18 cellular contexts compared by ENCODE assay signal in genomic region chr9:134791009-134791408, GRCh38.
DNase-seq lines count a peak whose midpoint lies in the region; TF ChIP-seq lines count a peak whose summit lies in the region.
"Had no signal": no experiment of that assay in that cellular context is flagged by ENCODE, and none has a peak within 500 bp of the region (broad histone marks: within the 10 kb centered on the region; RNA-seq: fewer than 3 reads in every experiment).

No MANE protein-coding gene starts in this region.

- no peaks in the 10 kb centered on the region for H3K79me1 ChIP-seq in mesenchymal stem cell (replicated peaks; ENCODE audit: low read length, poor library complexity, severe bottlenecking)

- BruUV-seq in mammary epithelial cell (replicated peaks; lab: Mats Ljungman, UMichigan) (no TSS peak), MCF 10A (replicated peaks; lab: Mats Ljungman, UMichigan) (no TSS peak)

- H3K36me3 Mint-ChIP-seq in MCF 10A (ENCODE audit: insufficient read depth, unreplicated experiment) (peaks cover 4% of the 10 kb centered on the region), HFFc6 (ENCODE audit: low read depth) (peaks cover 45% of the 10 kb centered on the region)

- no peak overlapping the region for H2BK15ac ChIP-seq in mesenchymal stem cell (ENCODE audit: low read depth, poor library complexity, severe bottlenecking)

- no peak overlapping the region for H3K27ac Mint-ChIP-seq in MCF 10A (ENCODE audit: low read depth, unreplicated experiment)
- H3K27ac Mint-ChIP-seq in HFFc6, result peak overlapping the region; percentile 21; the same call in 1 of the 2 replicates
- H3K27ac Mint-ChIP-seq: CD4-positive, alpha-beta T cell had no signal

- H4K8ac ChIP-seq in mesenchymal stem cell (ENCODE audit: low read length), result peak overlapping the region; percentile 0

- H3K18ac ChIP-seq in mesenchymal stem cell (ENCODE audit: low read depth in 1 of 2, low read length in 2 of 2), result no peak overlapping the region

- no peak overlapping the region for H2BK12ac ChIP-seq in mesenchymal stem cell (ENCODE audit: low read length in 2 of 2)

- no peak overlapping the region for H3K14ac ChIP-seq in mesenchymal stem cell (ENCODE audit: low read length in 2 of 2)

- no peak for TF ChIP-seq CTCF in mammary epithelial cell (conservative IDR thresholded peaks at IDR 0.05 in 1 of 2, IDR thresholded peaks at IDR 0.05 in 1 of 2; ENCODE audit: extremely low read depth in 1 of 2, insufficient read depth in 1 of 2, low read depth in 1 of 2, low read length in 2 of 2)
- no peak for TF ChIP-seq CTCF in MCF 10A (IDR thresholded peaks at IDR 0.05; ENCODE audit: unreplicated experiment)
- TF ChIP-seq CTCF in HFFc6 (IDR thresholded peaks at IDR 0.05), result no peak
- no peak for TF ChIP-seq CTCF in RWPE1 (conservative IDR thresholded peaks at IDR 0.05; ENCODE audit: low read depth)

- H4K20me1 ChIP-seq in mammary epithelial cell (ENCODE audit: insufficient read depth, low read length), result no peaks in the 10 kb centered on the region

- H3K4me1 ChIP-seq in mammary epithelial cell (ENCODE audit: insufficient read depth, low read length) (no peaks in the 10 kb centered on the region), mesenchymal stem cell (ENCODE audit: control insufficient read depth, insufficient read depth, low read depth, low read length) (peaks cover 19% of the 10 kb centered on the region), SJCRH30 (no peaks in the 10 kb centered on the region)
- H3K4me1 ChIP-seq: BLaER1 treated with 17β-estradiol and CSF1 and Interleukin-3, amounts not matched to agents 10 nM and 100 nM; HAP-1 had no signal

- H3K4me3 ChIP-seq in mammary epithelial cell (replicated peaks in 1 of 3; ENCODE audit: insufficient read depth in 1 of 3, low read depth in 2 of 3, low read length in 3 of 3) (no peak overlapping the region), mesenchymal stem cell (ENCODE audit: insufficient read depth in 1 of 2, low read depth in 1 of 2, low read length in 2 of 2) (no peak overlapping the region), SJCRH30 (no peak overlapping the region)
- H3K4me3 ChIP-seq: BLaER1 treated with 17β-estradiol and CSF1 and Interleukin-3, amounts not matched to agents 10 nM and 100 nM; HAP-1 had no signal

- intact Hi-C loops in mammary epithelial cell (cut with micrococcal nuclease) (no loop called here), MCF 10A (cut with micrococcal nuclease) (no loop called here)

- no peaks in the 10 kb centered on the region for H3K79me2 ChIP-seq in mammary epithelial cell (ENCODE audit: insufficient read depth, low read length)

- H3K27me3 Mint-ChIP-seq in MCF 10A (ENCODE audit: insufficient read depth, unreplicated experiment) (peaks cover 94% of the 10 kb centered on the region), HFFc6 (ENCODE audit: insufficient read depth) (peaks cover 54% of the 10 kb centered on the region)

- POLR2A ChIA-PET in MCF 10A (lab: Yijun Ruan, JAX), result no interaction called here
- POLR2A ChIA-PET in RWPE1 (lab: Yijun Ruan, JAX; ENCODE audit: low non-redundant PET), result no interaction called here

- H2AK5ac ChIP-seq in mesenchymal stem cell (ENCODE audit: low read length, severe bottlenecking), result no peak overlapping the region

- dilution Hi-C loops in mammary epithelial cell (cut with HindIII; ENCODE audit: low sequenced_read_pairs), result no loop called here

- H3K4me1 Mint-ChIP-seq in MCF 10A (ENCODE audit: insufficient read depth, unreplicated experiment), result peaks cover 18% of the 10 kb centered on the region
- H3K4me1 Mint-ChIP-seq in HFFc6 (ENCODE audit: low read depth), result peaks cover 6% of the 10 kb centered on the region; the same call in 1 of the 2 replicates

- H4K91ac ChIP-seq in mesenchymal stem cell (ENCODE audit: low read length), result no peak overlapping the region

- no peak overlapping the region for H3K4ac ChIP-seq in mesenchymal stem cell (ENCODE audit: low read depth in 1 of 2, low read length in 2 of 2)

- no peak overlapping the region for H3K4me2 ChIP-seq in mammary epithelial cell (ENCODE audit: insufficient read depth, low read depth, low read length)
- H3K4me2 ChIP-seq in mesenchymal stem cell (ENCODE audit: low read length, poor library complexity, severe bottlenecking), result no peak overlapping the region
- H3K4me2 ChIP-seq: BLaER1 treated with 17β-estradiol and CSF1 and Interleukin-3, amounts not matched to agents 10 nM and 100 nM had no signal

- no peak overlapping the region for H3K4me3 Mint-ChIP-seq in MCF 10A (ENCODE audit: unreplicated experiment)
- H3K4me3 Mint-ChIP-seq in HFFc6, result no peak overlapping the region; the same call in 1 of the 2 replicates
- H3K4me3 Mint-ChIP-seq: CD4-positive, alpha-beta T cell had no signal

- in situ Hi-C loops in mammary epithelial cell (cut with MboI; ENCODE audit: low sequenced_read_pairs in 2 of 2), result no loop called here

- no peak overlapping the region for H3K23ac ChIP-seq in mesenchymal stem cell (ENCODE audit: low read length in 2 of 2)

- 71% methylated on average over 7 of the region's 9 CpGs for WGBS in mammary epithelial cell (ENCODE audit: low coverage, missing lambda C conversion rate)
- 95% methylated on average over 6 of the region's 9 CpGs for WGBS in mesenchymal stem cell

- H3K27me3 ChIP-seq in mammary epithelial cell (ENCODE audit: insufficient read depth, low read length) (no peaks in the 10 kb centered on the region), mesenchymal stem cell (ENCODE audit: control insufficient read depth in 1 of 2, insufficient read depth in 1 of 2, low read length in 2 of 2) (no peaks in the 10 kb centered on the region), SJCRH30 (no peaks in the 10 kb centered on the region)

- no peak overlapping the region for H2BK120ac ChIP-seq in mesenchymal stem cell (ENCODE audit: low read depth, low read length)

- H3K9me3 Mint-ChIP-seq in MCF 10A (ENCODE audit: unreplicated experiment), result peaks cover 8% of the 10 kb centered on the region
- no peaks in the 10 kb centered on the region for H3K9me3 Mint-ChIP-seq in HFFc6
- H3K9me3 Mint-ChIP-seq: CD4-positive, alpha-beta T cell had no signal

- CTCF ChIA-PET in mammary epithelial cell (lab: Charles Lee; ENCODE audit: low non-redundant PET) (no interaction called here), MCF 10A (lab: Yijun Ruan, JAX) (interaction anchor here (0.6 to 1.8 kb wide), 3 partner anchors 12 to 345 kb away, joined by 3 to 7 read pairs (median 3); no protein-coding TSS in a partner anchor), RWPE1 (lab: Yijun Ruan, JAX) (interaction anchor here (0.5 to 0.7 kb wide), 3 partner anchors 292 to 1169 kb away, joined by 3 read pairs; no protein-coding TSS in a partner anchor)

- H3K9ac ChIP-seq in mammary epithelial cell (ENCODE audit: insufficient read depth, low read length) (no peak overlapping the region), mesenchymal stem cell (ENCODE audit: low read length) (no peak overlapping the region)
- H3K9ac ChIP-seq: BLaER1 treated with 17β-estradiol and CSF1 and Interleukin-3, amounts not matched to agents 10 nM and 100 nM had no signal

- no peak overlapping the region for H2AFZ ChIP-seq in mammary epithelial cell (ENCODE audit: low read depth, low read length)
- H2AFZ ChIP-seq in mesenchymal stem cell (ENCODE audit: low read depth, low read length), result no peak overlapping the region

- DNase-seq in mammary epithelial cell, result peak; percentile 19
- DNase-seq in MCF 10A (ENCODE audit: unreplicated experiment), result no peak
- no peak for DNase-seq in HFFc6
- DNase-seq in RWPE1 (ENCODE audit: low spot score), result no peak
- DNase-seq in mesenchymal stem cell, result no peak
- no peak for DNase-seq in HPDE6-E6E7 (ENCODE audit: extremely low spot score)
- no peak for DNase-seq in HuH-7.5 (ENCODE audit: low spot score)
- no peak for DNase-seq in SJCRH30
- DNase-seq: ACHN; Calu3; CD4-positive, alpha-beta T cell; DND-41; GDM1; GOT3; IMR-90 had no signal

- peaks cover 13% of the 10 kb centered on the region for H3K9me3 ChIP-seq in mammary epithelial cell (replicated peaks; ENCODE audit: insufficient read depth, low read length)
- no peaks in the 10 kb centered on the region for H3K9me3 ChIP-seq in mesenchymal stem cell (ENCODE audit: control insufficient read depth, low read length)
- no peaks in the 10 kb centered on the region for H3K9me3 ChIP-seq in SJCRH30 (replicated peaks)
- H3K9me3 ChIP-seq: BLaER1 treated with 17β-estradiol and CSF1 and Interleukin-3, amounts not matched to agents 10 nM and 100 nM; HAP-1 had no signal

- no peak overlapping the region for H2BK5ac ChIP-seq in mesenchymal stem cell (ENCODE audit: low read depth, low read length, poor library complexity, severe bottlenecking)

- H3K27ac ChIP-seq in mammary epithelial cell (ENCODE audit: insufficient read depth, low read depth, low read length), result no peak overlapping the region
- peak overlapping the region; percentile 6; the same call in 1 of the 2 replicates for H3K27ac ChIP-seq in RWPE1
- no peak overlapping the region for H3K27ac ChIP-seq in mesenchymal stem cell (ENCODE audit: low read length, poor library complexity, severe bottlenecking)
- H3K27ac ChIP-seq in SJCRH30, result no peak overlapping the region
- H3K27ac ChIP-seq: BLaER1 treated with 17β-estradiol and CSF1 and Interleukin-3, amounts not matched to agents 10 nM and 100 nM; HL-60 had no signal

- H3K36me3 ChIP-seq in mammary epithelial cell (ENCODE audit: insufficient read depth, low read length), result no peaks in the 10 kb centered on the region
- peaks cover 64 to 85% of the 10 kb centered on the region in 2 experiments for H3K36me3 ChIP-seq in mesenchymal stem cell (ENCODE audit: control insufficient read depth in 1 of 2, insufficient read depth in 2 of 2, low read depth in 1 of 2, low read length in 2 of 2)
- no peaks in the 10 kb centered on the region for H3K36me3 ChIP-seq in SJCRH30
- H3K36me3 ChIP-seq: HAP-1 had no signal
